ENCODE assay signal across 8 cellular contexts in genomic region chr10:132422169-132422691, GRCh38. TPM values are rescaled to one million over a fixed set of nuclear protein-coding genes. Genes with fewer than 3 reads are reported as not detected.
DNase-seq lines count a peak whose midpoint lies in the region; ATAC-seq, FAIRE-seq and TF ChIP-seq lines count a peak whose summit lies in the region.

No MANE protein-coding gene starts in this region.

- H3K14ac ChIP-seq in mesenchymal stem cell (ENCODE audit: low read length in 2 of 2) = peak overlapping the region in 1 of 2 experiments; percentile 85

- H3K36me3 ChIP-seq in mesenchymal stem cell (ENCODE audit: control insufficient read depth in 1 of 2, insufficient read depth in 2 of 2, low read depth in 1 of 2, low read length in 2 of 2) = peaks cover under 1 to 18% of the 10 kb centered on the region in 2 experiments

- H3K4me3 ChIP-seq in mesenchymal stem cell (ENCODE audit: insufficient read depth in 1 of 2, low read depth in 1 of 2, low read length in 2 of 2) = no peak overlapping the region

- ATAC-seq in HG02759 (IDR thresholded peaks at IDR 0.05; ENCODE audit: unreplicated experiment) = peak; percentile 63
- ATAC-seq in activated T-cell treated with anti-CD3 and anti-CD28 coated beads, Interleukin-2, amount 50 U/mL, for 4 hours = no peak

- H3K27me3 Mint-ChIP-seq in activated T-cell treated with anti-CD3 and anti-CD28 coated beads, Interleukin-2, amount 50 U/mL, for 4 hours (ENCODE audit: low read depth) = no peaks in the 10 kb centered on the region

- peak overlapping the region; percentile 100 for H4K8ac ChIP-seq in mesenchymal stem cell (ENCODE audit: low read length)

- peak overlapping the region; percentile 80 for H2AK5ac ChIP-seq in mesenchymal stem cell (ENCODE audit: low read length, severe bottlenecking)

- H3K4ac ChIP-seq in mesenchymal stem cell (ENCODE audit: low read depth in 1 of 2, low read length in 2 of 2) = peak overlapping the region; percentile 99

- POLR2A ChIA-PET in RWPE1 (lab: Yijun Ruan, JAX; ENCODE audit: low non-redundant PET) = interaction anchor here (0.6 to 2.1 kb wide), 2 partner anchors 25 to 31 kb away, joined by 4 to 17 read pairs; no protein-coding TSS in a partner anchor

- WGBS in mesenchymal stem cell = 87% methylated on average over 19 of the region's 20 CpGs

- no peak overlapping the region for H3K4me2 ChIP-seq in mesenchymal stem cell (ENCODE audit: low read length, poor library complexity, severe bottlenecking)

- H2BK5ac ChIP-seq in mesenchymal stem cell (ENCODE audit: low read depth, low read length, poor library complexity, severe bottlenecking) = no peak overlapping the region

- peaks cover 69% of the 10 kb centered on the region for H3K4me1 ChIP-seq in mesenchymal stem cell (ENCODE audit: control insufficient read depth, insufficient read depth, low read depth, low read length)

- in situ Hi-C loops in GM13977 (cut with MboI; ENCODE audit: low pct_unique_long_range_greater_than_20kb, low sequenced_read_pairs, unreplicated experiment) = no loop called here

- DNase-seq in GM13977 (ENCODE audit: low spot score) (peak; percentile 52), RWPE1 (ENCODE audit: low spot score) (no peak), mesenchymal stem cell (no peak), glomerular visceral epithelial cell (ENCODE audit: extremely low spot score) (no peak), HTR-8/SVneo (ENCODE audit: insufficient read length, low spot score) (no peak), putamen (ENCODE audit: low spot score) (no peak)
- no peak for DNase-seq in activated T-cell treated with anti-CD3 and anti-CD28 coated beads, Interleukin-2, amount 50 U/mL, for 4 hours

- peaks cover 35% of the 10 kb centered on the region for H3K4me1 Mint-ChIP-seq in activated T-cell treated with anti-CD3 and anti-CD28 coated beads, Interleukin-2, amount 50 U/mL, for 4 hours (ENCODE audit: low read depth)

- no peaks in the 10 kb centered on the region for H3K9me3 Mint-ChIP-seq in activated T-cell treated with anti-CD3 and anti-CD28 coated beads, Interleukin-2, amount 50 U/mL, for 4 hours

- no peaks in the 10 kb centered on the region for H3K27me3 ChIP-seq in mesenchymal stem cell (ENCODE audit: control insufficient read depth in 1 of 2, insufficient read depth in 1 of 2, low read length in 2 of 2)

- H2BK15ac ChIP-seq in mesenchymal stem cell (ENCODE audit: low read depth, poor library complexity, severe bottlenecking) = peak overlapping the region; percentile 95

- peak overlapping the region in 1 of 2 experiments; percentile 73 for H3K23ac ChIP-seq in mesenchymal stem cell (ENCODE audit: low read length in 2 of 2)

- H2AFZ ChIP-seq in mesenchymal stem cell (ENCODE audit: low read depth, low read length) = no peak overlapping the region

- no peak for FAIRE-seq in HTR-8/SVneo (lab: Jason Lieb, UNC)

- H2BK12ac ChIP-seq in mesenchymal stem cell (ENCODE audit: low read length in 2 of 2) = peak overlapping the region; percentile 12 to 99

- TF ChIP-seq CTCF in GM13977 (IDR thresholded peaks at IDR 0.05; ENCODE audit: extremely low read depth, insufficient read depth, missing control alignments) (no peak), RWPE1 (conservative IDR thresholded peaks at IDR 0.05; ENCODE audit: low read depth) (no peak)

- peak overlapping the region; percentile 88 to 99 for H3K18ac ChIP-seq in mesenchymal stem cell (ENCODE audit: low read depth in 1 of 2, low read length in 2 of 2)

- H3K4me3 Mint-ChIP-seq in activated T-cell treated with anti-CD3 and anti-CD28 coated beads, Interleukin-2, amount 50 U/mL, for 4 hours = no peak overlapping the region

- no peaks in the 10 kb centered on the region for H3K36me3 Mint-ChIP-seq in activated T-cell treated with anti-CD3 and anti-CD28 coated beads, Interleukin-2, amount 50 U/mL, for 4 hours (ENCODE audit: insufficient read depth)

- peak overlapping the region; percentile 99 for H4K91ac ChIP-seq in mesenchymal stem cell (ENCODE audit: low read length)

- H2BK120ac ChIP-seq in mesenchymal stem cell (ENCODE audit: low read depth, low read length) = peak overlapping the region; percentile 69

- peak overlapping the region; percentile 91 for H3K27ac ChIP-seq in RWPE1
- H3K27ac ChIP-seq in mesenchymal stem cell (ENCODE audit: low read length, poor library complexity, severe bottlenecking) = no peak overlapping the region

- no peaks in the 10 kb centered on the region for H3K9me3 ChIP-seq in mesenchymal stem cell (ENCODE audit: control insufficient read depth, low read length)

- CTCF ChIA-PET in RWPE1 (lab: Yijun Ruan, JAX) = interaction anchor here (0.6 to 3.4 kb wide), 2 partner anchors 25 to 245 kb away, joined by 4 to 22 read pairs; no protein-coding TSS in a partner anchor

- peaks cover 6% of the 10 kb centered on the region for H3K79me1 ChIP-seq in mesenchymal stem cell (replicated peaks; ENCODE audit: low read length, poor library complexity, severe bottlenecking)

- peak overlapping the region; percentile 81 for H3K9ac ChIP-seq in mesenchymal stem cell (ENCODE audit: low read length)

RNA-seq across cellular contexts. Expression of gene PWWP2B, which starts 25.2 kb away (rescaled TPM):
- polyA plus RNA-seq in mesenchymal stem cell (2013, experiment 1 of 2) = 9.8 TPM
- polyA plus RNA-seq in mesenchymal stem cell (2013, experiment 2 of 2) = 9.5 TPM
- 1 to 10 TPM; 3.3 to 4.3 (median 4.1) TPM for total RNA-seq in activated T-cell treated with anti-CD3 and anti-CD28 coated beads, Interleukin-2, amount 50 U/mL, for 4 hours
